Comparison of ENCODE assay signal across 5 cellular contexts in the genomic region with DNA sequence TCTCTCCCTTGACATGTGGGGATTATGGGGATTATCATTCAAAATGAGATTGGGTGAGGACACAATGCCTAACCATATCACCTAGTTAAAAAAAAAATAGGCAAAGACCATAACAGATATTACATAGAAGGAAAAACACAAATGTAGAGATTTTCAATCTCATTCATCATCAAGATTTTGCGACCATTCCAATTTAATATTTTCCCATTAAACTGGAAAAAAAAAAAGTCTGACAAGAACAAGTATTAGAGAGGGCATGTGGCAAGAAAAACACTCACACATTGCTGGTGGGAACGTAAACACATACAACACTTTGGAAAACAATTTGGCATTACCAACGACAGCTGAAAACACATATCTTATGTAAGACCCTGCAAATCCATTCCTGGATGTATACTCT.
"Had no signal": no experiment of that assay in that cellular context is flagged by ENCODE, and none has a peak within 500 bp of the region (broad histone marks: within the 10 kb centered on the region; RNA-seq: fewer than 3 reads in every experiment).

No MANE protein-coding gene starts in this region.

- H3K4me3 ChIP-seq: K562 had no signal

- DNase-seq: IMR-90, KBM-7, KG1 had no signal

- ATAC-seq: HepG2, K562 had no signal
